9 cellular contexts compared by ENCODE assay signal in genomic region chr19:49430678-49431329, GRCh38. TPM values are rescaled to one million over a fixed set of nuclear protein-coding genes. Genes with fewer than 3 reads are reported as not detected.
DNase-seq lines count a peak whose midpoint lies in the region; TF ChIP-seq lines count a peak whose summit lies in the region.
"Had no signal": no experiment of that assay in that cellular context is flagged by ENCODE, and none has a peak within 500 bp of the region (broad histone marks: within the 10 kb centered on the region; RNA-seq: fewer than 3 reads in every experiment).

No MANE protein-coding gene starts in this region.

- H3K27ac ChIP-seq in neural progenitor cell, result no peak overlapping the region
- H3K27ac ChIP-seq in ascending aorta, result no peak overlapping the region

- no peak overlapping the region for H3K4me3 Mint-ChIP-seq in activated CD4-positive, alpha-beta memory T cell treated with anti-CD3 and anti-CD28 coated beads, Interleukin-2, amount 10 ng/mL, durations not matched to agents 7 days and 5 days
- H3K4me3 Mint-ChIP-seq in neural progenitor cell, result peak overlapping the region; percentile 74

- H3K9ac ChIP-seq in neural progenitor cell, result no peak overlapping the region

- H3K9me3 Mint-ChIP-seq in activated CD4-positive, alpha-beta memory T cell treated with anti-CD3 and anti-CD28 coated beads, Interleukin-2, amount 10 ng/mL, durations not matched to agents 7 days and 5 days, result no peaks in the 10 kb centered on the region
- H3K9me3 Mint-ChIP-seq in neural progenitor cell, result peaks cover 17% of the 10 kb centered on the region

- H3K27me3 ChIP-seq in neural progenitor cell, result peaks cover 96% of the 10 kb centered on the region
- H3K27me3 ChIP-seq in ascending aorta, result peaks cover 39% of the 10 kb centered on the region

- H3K4me1 ChIP-seq in neural progenitor cell, result peaks cover 28% of the 10 kb centered on the region
- H3K4me1 ChIP-seq in ascending aorta, result peaks cover 0 to 5% of the 10 kb centered on the region in 2 donors

- H3K36me3 ChIP-seq in neural progenitor cell, result no peaks in the 10 kb centered on the region
- H3K36me3 ChIP-seq in ascending aorta, result no peaks in the 10 kb centered on the region

- peak; percentile 46 for TF ChIP-seq CTCF in neural progenitor cell (IDR thresholded peaks at IDR 0.05)
- TF ChIP-seq CTCF in ascending aorta (IDR thresholded peaks at IDR 0.05), result no peak

- H3K4me1 Mint-ChIP-seq in activated CD4-positive, alpha-beta memory T cell treated with anti-CD3 and anti-CD28 coated beads, Interleukin-2, amount 10 ng/mL, durations not matched to agents 7 days and 5 days, result peaks cover 46% of the 10 kb centered on the region
- H3K4me1 Mint-ChIP-seq in neural progenitor cell, result peaks cover 50% of the 10 kb centered on the region

- POLR2A ChIA-PET in HEK293T (lab: Yijun Ruan, JAX), result interaction anchor here (0.7 kb wide), 1 partner anchor 37 kb away, joined by 4 read pairs; no protein-coding TSS in a partner anchor
- POLR2A ChIA-PET in activated CD4-positive, alpha-beta memory T cell treated with anti-CD3 and anti-CD28 coated beads, Interleukin-2, amount 10 ng/mL, durations not matched to agents 7 days and 5 days (lab: Charles Lee), result interaction anchor here (1.2 kb wide), 1 partner anchor 9 kb away, joined by 3 read pairs; no protein-coding TSS in a partner anchor

- H3K27me3 Mint-ChIP-seq in activated CD4-positive, alpha-beta memory T cell treated with anti-CD3 and anti-CD28 coated beads, Interleukin-2, amount 10 ng/mL, durations not matched to agents 7 days and 5 days, result peaks cover 83% of the 10 kb centered on the region
- peaks cover 62% of the 10 kb centered on the region for H3K27me3 Mint-ChIP-seq in neural progenitor cell (ENCODE audit: insufficient read depth, low read depth)

- CTCF ChIA-PET in HEK293T (lab: Yijun Ruan, JAX), result no interaction called here
- CTCF ChIA-PET in activated CD4-positive, alpha-beta memory T cell treated with anti-CD3 and anti-CD28 coated beads, Interleukin-2, amount 10 ng/mL, durations not matched to agents 7 days and 5 days (lab: Charles Lee), result interaction anchor here (0.6 to 1.3 kb wide), 4 partner anchors 37 to 75 kb away, joined by 3 to 5 read pairs (median 4); no protein-coding TSS in a partner anchor

- H3K4me3 ChIP-seq in neural progenitor cell (no peak overlapping the region), ascending aorta (no peak overlapping the region)

- peak; percentile 25 for DNase-seq in DMS53 (lab: John Stamatoyannopoulos, UW)
- DNase-seq in DMS53 treated with DMSO at 0.1 percent for 48 hours (lab: John Stamatoyannopoulos, UW; ENCODE audit: unreplicated experiment), result no peak
- peak; percentile 50 for DNase-seq in HEK293T (ENCODE audit: extremely low spot score)
- peak; percentile 36 for DNase-seq in activated CD4-positive, alpha-beta memory T cell treated with anti-CD3 and anti-CD28 coated beads, Interleukin-2, amount 10 ng/mL, durations not matched to agents 7 days and 5 days
- peak; percentile 38 for DNase-seq in neural progenitor cell (ENCODE audit: low spot score)
- DNase-seq in middle frontal gyrus (ENCODE audit: extremely low spot score, low spot score), result no peak
- no peak for DNase-seq in retina
- DNase-seq in ascending aorta (ENCODE audit: low spot score in 2 of 2), result no peak

- intact Hi-C loops in ascending aorta (cut with DNase I), result no loop called here

- H3K36me3 Mint-ChIP-seq in activated CD4-positive, alpha-beta memory T cell treated with anti-CD3 and anti-CD28 coated beads, Interleukin-2, amount 10 ng/mL, durations not matched to agents 7 days and 5 days (ENCODE audit: low read depth), result no peaks in the 10 kb centered on the region
- H3K36me3 Mint-ChIP-seq in neural progenitor cell, result peaks cover 2% of the 10 kb centered on the region

- no peaks in the 10 kb centered on the region for H3K79me2 ChIP-seq in neural progenitor cell (ENCODE audit: low read depth)

- H3K9me3 ChIP-seq in neural progenitor cell (ENCODE audit: low read depth) (no peaks in the 10 kb centered on the region), ascending aorta (no peaks in the 10 kb centered on the region)

- peaks cover 65% of the 10 kb centered on the region for H3F3A ChIP-seq in neural progenitor cell (ENCODE audit: low read depth)

- no peak overlapping the region for H2AFZ ChIP-seq in neural progenitor cell (replicated peaks)

- H4K20me1 ChIP-seq in neural progenitor cell (ENCODE audit: low read depth), result no peaks in the 10 kb centered on the region

- no peak overlapping the region for H3K27ac Mint-ChIP-seq in activated CD4-positive, alpha-beta memory T cell treated with anti-CD3 and anti-CD28 coated beads, Interleukin-2, amount 10 ng/mL, durations not matched to agents 7 days and 5 days
- H3K27ac Mint-ChIP-seq in neural progenitor cell, result no peak overlapping the region

- no peak overlapping the region for H3K4me2 ChIP-seq in neural progenitor cell

TF ChIP-seq in HEK293T, 16 proteins besides CTCF, POLR2A, EP300 and RAD21:
- TF ChIP-seq SP1 (IDR thresholded peaks at IDR 0.05), result no peak
- TF ChIP-seq L3MBTL2 (conservative IDR thresholded peaks at IDR 0.05), result peak; percentile 80
- TF ChIP-seq PKNOX1 (IDR thresholded peaks at IDR 0.05), result no peak

RNA-seq across cellular contexts. Expression of gene GFY, which starts 5.6 kb away (rescaled TPM):
- total RNA-seq in activated CD4-positive, alpha-beta memory T cell treated with anti-CD3 and anti-CD28 coated beads, Interleukin-2, amount 10 ng/mL, durations not matched to agents 7 days and 5 days, result not detected
- total RNA-seq in neural progenitor cell (ENCODE audit: low replicate concordance) (0.09 TPM in 1 of 2 replicates, not detected in the other), ascending aorta (not detected)
- total RNA-seq: A172 had no signal

RNA-seq across cellular contexts. Expression of gene PTH2, which starts 7.6 kb away (rescaled TPM):
- not detected for total RNA-seq in activated CD4-positive, alpha-beta memory T cell treated with anti-CD3 and anti-CD28 coated beads, Interleukin-2, amount 10 ng/mL, durations not matched to agents 7 days and 5 days
- total RNA-seq in neural progenitor cell (ENCODE audit: low replicate concordance) (not detected in 2 replicates), ascending aorta (not detected)
- total RNA-seq: A172 had no signal

RNA-seq across cellular contexts. Expression of gene SLC17A7, which starts 10.5 kb away (rescaled TPM):
- under 1 TPM; 0.30 to 0.43 TPM for total RNA-seq in activated CD4-positive, alpha-beta memory T cell treated with anti-CD3 and anti-CD28 coated beads, Interleukin-2, amount 10 ng/mL, durations not matched to agents 7 days and 5 days
- total RNA-seq in neural progenitor cell (ENCODE audit: low replicate concordance), result 1.4 TPM in 2 replicates
- 15.4 TPM for total RNA-seq in ascending aorta
- total RNA-seq: A172 had no signal

RNA-seq across cellular contexts. Expression of gene PIH1D1, which starts 20.8 kb away (rescaled TPM):
- 100 to 1,000 TPM; 168 to 170 TPM for total RNA-seq in activated CD4-positive, alpha-beta memory T cell treated with anti-CD3 and anti-CD28 coated beads, Interleukin-2, amount 10 ng/mL, durations not matched to agents 7 days and 5 days
- total RNA-seq in neural progenitor cell (ENCODE audit: low replicate concordance) (133 and 168 TPM in 2 replicates), ascending aorta (177 TPM)

RNA-seq across cellular contexts. Expression of gene ALDH16A1, which starts 22.2 kb away (rescaled TPM):
- 10 to 100 TPM; 34.1 to 36.6 TPM for total RNA-seq in activated CD4-positive, alpha-beta memory T cell treated with anti-CD3 and anti-CD28 coated beads, Interleukin-2, amount 10 ng/mL, durations not matched to agents 7 days and 5 days
- total RNA-seq in neural progenitor cell (ENCODE audit: low replicate concordance) (14.7 and 77.6 TPM in 2 replicates), ascending aorta (27.9 TPM)

Comparison
In these comparisons a context has a peak if more than half of its experiments do, and no peak if none do; other contexts are left out.
1. DNase-seq: peak in DMS53 (single experiment), HEK293T (single experiment), activated CD4-positive, alpha-beta memory T cell treated with anti-CD3 and anti-CD28 coated beads, Interleukin-2, amount 10 ng/mL, durations not matched to agents 7 days and 5 days (single experiment) and neural progenitor cell (single experiment); none in DMS53 treated with DMSO at 0.1 percent for 48 hours (single experiment), middle frontal gyrus (single experiment), retina (single experiment) and ascending aorta (0 of 2).